15 cellular contexts compared by ENCODE assay signal in genomic region chr17:29577778-29578211, GRCh38. TPM values are rescaled to one million over a fixed set of nuclear protein-coding genes. Genes with fewer than 3 reads are reported as not detected.
DNase-seq lines count a peak whose midpoint lies in the region; ATAC-seq and TF ChIP-seq lines count a peak whose summit lies in the region.
"Had no signal": no experiment of that assay in that cellular context is flagged by ENCODE, and none has a peak within 500 bp of the region (broad histone marks: within the 10 kb centered on the region; RNA-seq: fewer than 3 reads in every experiment).

No MANE protein-coding gene starts in this region.

- peaks cover 0 to 95% of the 10 kb centered on the region in 2 donors for H3K36me3 ChIP-seq in psoas muscle (ENCODE audit: insufficient read depth in 1 of 2, low read depth in 1 of 2)

- H3K27me3 Mint-ChIP-seq in T-cell: no peaks in the 10 kb centered on the region

- CTCF ChIA-PET in T-cell (lab: Charles Lee): interaction anchor here in 1 of 2 donors (0.7 to 2.4 kb wide), 2 partner anchors 19 to 39 kb away, joined by 3 to 5 read pairs; no protein-coding TSS in a partner anchor

- no peaks in the 10 kb centered on the region for H3K27me3 ChIP-seq in psoas muscle (ENCODE audit: insufficient read depth in 3 of 3, low read length in 2 of 3)
- H3K27me3 ChIP-seq: brain microvascular endothelial cell had no signal

- intact Hi-C loops in left ventricle myocardium superior (cut with micrococcal nuclease): no loop called here
- intact Hi-C loops in psoas muscle (cut with DNase I): loop anchor here in 1 of 2 donors (2.0 kb wide), 1 partner anchor 515 kb away; no protein-coding TSS in a partner anchor

- WGBS in psoas muscle, 3 donors: 62 to 80% (median 74%) methylated on average over 9 of the region's 9 CpGs

- peaks cover 7 to 12% (median 10%) of the 10 kb centered on the region in 3 donors for H3K4me1 Mint-ChIP-seq in T-cell

- H3K4me3 Mint-ChIP-seq in T-cell: no peak overlapping the region
- H3K4me3 Mint-ChIP-seq: stimulated activated effector memory CD8-positive, alpha-beta T cell treated with anti-CD3 and anti-CD28 coated beads, Interleukin-12 subunit alpha, Interleukin-12 subunit beta, amount 100 ng/mL, for 72 hours had no signal

- POLR2A ChIA-PET in T-cell (lab: Charles Lee): no interaction called here

- TF ChIP-seq CTCF in psoas muscle (IDR thresholded peaks at IDR 0.05): no peak

- H3K27ac Mint-ChIP-seq in T-cell: no peak overlapping the region
- H3K27ac Mint-ChIP-seq: stimulated activated effector memory CD8-positive, alpha-beta T cell treated with anti-CD3 and anti-CD28 coated beads, Interleukin-12 subunit alpha, Interleukin-12 subunit beta, amount 100 ng/mL, for 72 hours had no signal

- H3K4me3 ChIP-seq in psoas muscle: no peak overlapping the region
- H3K4me3 ChIP-seq: prostate gland had no signal

- no peaks in the 10 kb centered on the region for H3K9me3 Mint-ChIP-seq in T-cell
- H3K9me3 Mint-ChIP-seq: stimulated activated effector memory CD8-positive, alpha-beta T cell treated with anti-CD3 and anti-CD28 coated beads, Interleukin-12 subunit alpha, Interleukin-12 subunit beta, amount 100 ng/mL, for 72 hours had no signal

- ATAC-seq in left ventricle myocardium superior (no peak), psoas muscle (no peak), T-cell (replicated peaks in 1 of 4) (no peak)
- ATAC-seq: stimulated activated effector memory CD8-positive, alpha-beta T cell treated with anti-CD3 and anti-CD28 coated beads, Interleukin-12 subunit alpha, Interleukin-12 subunit beta, amount 100 ng/mL, for 72 hours had no signal

- peaks cover 11% of the 10 kb centered on the region for H3K4me1 ChIP-seq in psoas muscle
- H3K4me1 ChIP-seq: prostate gland had no signal

- DNase-seq in GM03348 (ENCODE audit: low spot score) (peak; percentile 76), caudate nucleus (lab: John Stamatoyannopoulos, UW) (peak in 42 of 61 donors; percentile 18 to 79 (median 62)), left ventricle myocardium superior (peak; percentile 39), psoas muscle (peak; percentile 49 to 50), ureter (ENCODE audit: low spot score) (no peak), T-cell (no peak), NCI-H2227 (lab: John Stamatoyannopoulos, UW; ENCODE audit: unreplicated experiment) (no peak)
- DNase-seq in activated naive CD4-positive, alpha-beta T cell treated with anti-CD3 and anti-CD28 coated beads, Interleukin-2, amount 50 U/mL, for 16 hours: no peak
- DNase-seq: activated CD4-positive, CD25-positive, alpha-beta regulatory T cell treated with anti-CD3 and anti-CD28 coated beads, Interleukin-2, amount 50 U/mL, for 72 hours; brain microvascular endothelial cell; EL; KG1 had no signal

- H3K36me3 Mint-ChIP-seq in T-cell: peaks cover 18% of the 10 kb centered on the region

- H3K27ac ChIP-seq in caudate nucleus (ENCODE audit: low read depth, low read length) (peak overlapping the region; percentile 63), psoas muscle (no peak overlapping the region)
- H3K27ac ChIP-seq: brain microvascular endothelial cell, C4-2B, prostate gland had no signal

- no peaks in the 10 kb centered on the region for H3K9me3 ChIP-seq in psoas muscle
- H3K9me3 ChIP-seq: prostate gland had no signal

RNA-seq across cellular contexts. Expression of gene TP53I13, which starts 9.3 kb away (rescaled TPM):
- total RNA-seq in left ventricle myocardium superior (40.1 TPM), psoas muscle (10 to 100 TPM; 13.3 to 20.9 (median 17.7) TPM), ureter (44.6 TPM), T-cell (100 to 1,000 TPM in 3 of 5 donors, 10 to 100 TPM in 2; 56.0 to 166 (median 128) TPM)
- polyA plus RNA-seq in psoas muscle: 10 to 100 TPM; 30.6 to 46.1 (median 42.6) TPM

RNA-seq across cellular contexts. Expression of gene ABHD15, which starts 11.0 kb away (rescaled TPM):
- total RNA-seq in left ventricle myocardium superior (6.4 TPM), psoas muscle (1 to 10 TPM; 2.3 to 2.8 (median 2.5) TPM), ureter (7.8 TPM), T-cell (10 to 100 TPM in 4 of 5 donors, 1 to 10 TPM in 1; 7.9 to 23.1 (median 16.5) TPM)
- polyA plus RNA-seq in psoas muscle: 1 to 10 TPM; 1.6 to 7.9 (median 3.1) TPM

RNA-seq across cellular contexts. Expression of gene GIT1, which starts 11.7 kb away (rescaled TPM):
- total RNA-seq in left ventricle myocardium superior (31.5 TPM), psoas muscle (10 to 100 TPM; 26.4 to 39.4 (median 31.5) TPM), ureter (37.1 TPM), T-cell (10 to 100 TPM; 36.7 to 86.4 (median 71.8) TPM)
- 10 to 100 TPM; 24.3 to 46.0 (median 35.2) TPM for polyA plus RNA-seq in psoas muscle

RNA-seq across cellular contexts. Expression of gene ANKRD13B, which starts 15.1 kb away (rescaled TPM):
- total RNA-seq in left ventricle myocardium superior (8.3 TPM), psoas muscle (10 to 100 TPM in 1 of 4 donors, 1 to 10 TPM in 3; 6.4 to 14.8 (median 6.8) TPM), ureter (7.7 TPM), T-cell (1 to 10 TPM; 1.7 to 6.4 (median 4.1) TPM)
- polyA plus RNA-seq in psoas muscle: 10 to 100 TPM in 1 of 3 donors, 1 to 10 TPM in 2; 5.4 to 10.7 (median 9.7) TPM

RNA-seq across cellular contexts. Expression of gene CORO6, which starts 44.9 kb away (rescaled TPM):
- total RNA-seq in left ventricle myocardium superior (104 TPM), psoas muscle (100 to 1,000 TPM; 478 to 710 (median 557) TPM), ureter (23.3 TPM), T-cell (1 to 10 TPM; 2.4 to 4.1 (median 3.6) TPM)
- 100 to 1,000 TPM; 182 to 495 (median 236) TPM for polyA plus RNA-seq in psoas muscle

Comparison
In these comparisons a context has a peak if more than half of its experiments do, and no peak if none do; other contexts are left out.
1. DNase-seq: peak in GM03348 (single experiment), caudate nucleus (42 of 61), left ventricle myocardium superior (single experiment) and psoas muscle (2 of 2); none in ureter (single experiment), T-cell (0 of 34), NCI-H2227 (single experiment) and activated naive CD4-positive, alpha-beta T cell treated with anti-CD3 and anti-CD28 coated beads, Interleukin-2, amount 50 U/mL, for 16 hours (single experiment).